Comparison of ENCODE assay signal across 1 cellular context in the genomic region with DNA sequence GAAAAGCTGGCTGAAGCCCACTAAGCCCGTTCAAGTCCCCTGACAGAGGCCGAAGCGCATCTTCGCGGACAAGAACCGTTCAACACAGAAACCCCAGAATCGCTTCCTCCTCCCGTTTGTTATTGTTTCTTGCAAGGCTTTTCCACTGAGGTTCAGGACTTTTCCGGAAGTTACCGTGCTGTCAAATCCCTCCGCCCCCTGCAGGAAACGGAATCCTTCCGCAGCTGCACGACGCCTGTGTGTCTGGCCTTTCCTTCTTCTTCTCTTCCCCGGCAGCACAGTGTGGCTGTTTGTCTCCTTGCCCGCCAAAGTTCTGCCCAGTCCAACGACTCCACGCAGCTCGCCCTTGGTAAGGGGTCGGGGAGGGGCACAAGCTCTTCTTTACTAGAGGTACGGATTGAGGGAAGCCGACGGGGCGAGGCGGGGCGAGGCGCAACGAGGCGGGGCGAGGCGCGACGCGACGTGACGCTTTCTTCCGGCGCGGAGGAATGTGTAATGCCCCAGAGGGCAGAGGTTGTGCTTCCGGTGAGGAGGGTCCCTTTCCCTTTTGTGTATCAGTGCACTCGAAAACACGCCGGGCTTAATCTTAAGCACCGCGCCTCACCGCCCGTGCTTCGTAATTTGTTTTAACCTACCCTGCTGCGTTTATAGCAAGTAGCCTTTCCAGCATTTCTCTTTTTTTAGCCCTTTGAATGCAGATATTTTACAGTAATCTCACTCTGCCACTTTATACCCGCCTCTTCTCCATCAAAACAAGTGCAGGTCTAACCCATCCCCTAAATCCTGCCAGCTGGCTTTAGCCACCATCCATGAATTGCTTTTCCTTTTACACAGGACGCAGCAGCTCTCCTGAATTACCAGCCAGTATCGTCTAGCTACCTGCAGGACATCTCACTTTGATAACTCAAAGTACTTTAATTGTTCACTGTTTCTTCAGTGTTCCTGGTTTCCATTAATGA.
TF ChIP-seq lines count a peak whose summit lies in the region.

Gene KDM5A, minus strand, starts transcription at position 183 of the 959 bp plus-strand sequence. CDS start 229 bp downstream, outside the sequence.

TF ChIP-seq in K562, 482 proteins besides CTCF, POLR2A, EP300 and RAD21 (continued from another document and continues in another):
- TF ChIP-seq, protein P1, sequence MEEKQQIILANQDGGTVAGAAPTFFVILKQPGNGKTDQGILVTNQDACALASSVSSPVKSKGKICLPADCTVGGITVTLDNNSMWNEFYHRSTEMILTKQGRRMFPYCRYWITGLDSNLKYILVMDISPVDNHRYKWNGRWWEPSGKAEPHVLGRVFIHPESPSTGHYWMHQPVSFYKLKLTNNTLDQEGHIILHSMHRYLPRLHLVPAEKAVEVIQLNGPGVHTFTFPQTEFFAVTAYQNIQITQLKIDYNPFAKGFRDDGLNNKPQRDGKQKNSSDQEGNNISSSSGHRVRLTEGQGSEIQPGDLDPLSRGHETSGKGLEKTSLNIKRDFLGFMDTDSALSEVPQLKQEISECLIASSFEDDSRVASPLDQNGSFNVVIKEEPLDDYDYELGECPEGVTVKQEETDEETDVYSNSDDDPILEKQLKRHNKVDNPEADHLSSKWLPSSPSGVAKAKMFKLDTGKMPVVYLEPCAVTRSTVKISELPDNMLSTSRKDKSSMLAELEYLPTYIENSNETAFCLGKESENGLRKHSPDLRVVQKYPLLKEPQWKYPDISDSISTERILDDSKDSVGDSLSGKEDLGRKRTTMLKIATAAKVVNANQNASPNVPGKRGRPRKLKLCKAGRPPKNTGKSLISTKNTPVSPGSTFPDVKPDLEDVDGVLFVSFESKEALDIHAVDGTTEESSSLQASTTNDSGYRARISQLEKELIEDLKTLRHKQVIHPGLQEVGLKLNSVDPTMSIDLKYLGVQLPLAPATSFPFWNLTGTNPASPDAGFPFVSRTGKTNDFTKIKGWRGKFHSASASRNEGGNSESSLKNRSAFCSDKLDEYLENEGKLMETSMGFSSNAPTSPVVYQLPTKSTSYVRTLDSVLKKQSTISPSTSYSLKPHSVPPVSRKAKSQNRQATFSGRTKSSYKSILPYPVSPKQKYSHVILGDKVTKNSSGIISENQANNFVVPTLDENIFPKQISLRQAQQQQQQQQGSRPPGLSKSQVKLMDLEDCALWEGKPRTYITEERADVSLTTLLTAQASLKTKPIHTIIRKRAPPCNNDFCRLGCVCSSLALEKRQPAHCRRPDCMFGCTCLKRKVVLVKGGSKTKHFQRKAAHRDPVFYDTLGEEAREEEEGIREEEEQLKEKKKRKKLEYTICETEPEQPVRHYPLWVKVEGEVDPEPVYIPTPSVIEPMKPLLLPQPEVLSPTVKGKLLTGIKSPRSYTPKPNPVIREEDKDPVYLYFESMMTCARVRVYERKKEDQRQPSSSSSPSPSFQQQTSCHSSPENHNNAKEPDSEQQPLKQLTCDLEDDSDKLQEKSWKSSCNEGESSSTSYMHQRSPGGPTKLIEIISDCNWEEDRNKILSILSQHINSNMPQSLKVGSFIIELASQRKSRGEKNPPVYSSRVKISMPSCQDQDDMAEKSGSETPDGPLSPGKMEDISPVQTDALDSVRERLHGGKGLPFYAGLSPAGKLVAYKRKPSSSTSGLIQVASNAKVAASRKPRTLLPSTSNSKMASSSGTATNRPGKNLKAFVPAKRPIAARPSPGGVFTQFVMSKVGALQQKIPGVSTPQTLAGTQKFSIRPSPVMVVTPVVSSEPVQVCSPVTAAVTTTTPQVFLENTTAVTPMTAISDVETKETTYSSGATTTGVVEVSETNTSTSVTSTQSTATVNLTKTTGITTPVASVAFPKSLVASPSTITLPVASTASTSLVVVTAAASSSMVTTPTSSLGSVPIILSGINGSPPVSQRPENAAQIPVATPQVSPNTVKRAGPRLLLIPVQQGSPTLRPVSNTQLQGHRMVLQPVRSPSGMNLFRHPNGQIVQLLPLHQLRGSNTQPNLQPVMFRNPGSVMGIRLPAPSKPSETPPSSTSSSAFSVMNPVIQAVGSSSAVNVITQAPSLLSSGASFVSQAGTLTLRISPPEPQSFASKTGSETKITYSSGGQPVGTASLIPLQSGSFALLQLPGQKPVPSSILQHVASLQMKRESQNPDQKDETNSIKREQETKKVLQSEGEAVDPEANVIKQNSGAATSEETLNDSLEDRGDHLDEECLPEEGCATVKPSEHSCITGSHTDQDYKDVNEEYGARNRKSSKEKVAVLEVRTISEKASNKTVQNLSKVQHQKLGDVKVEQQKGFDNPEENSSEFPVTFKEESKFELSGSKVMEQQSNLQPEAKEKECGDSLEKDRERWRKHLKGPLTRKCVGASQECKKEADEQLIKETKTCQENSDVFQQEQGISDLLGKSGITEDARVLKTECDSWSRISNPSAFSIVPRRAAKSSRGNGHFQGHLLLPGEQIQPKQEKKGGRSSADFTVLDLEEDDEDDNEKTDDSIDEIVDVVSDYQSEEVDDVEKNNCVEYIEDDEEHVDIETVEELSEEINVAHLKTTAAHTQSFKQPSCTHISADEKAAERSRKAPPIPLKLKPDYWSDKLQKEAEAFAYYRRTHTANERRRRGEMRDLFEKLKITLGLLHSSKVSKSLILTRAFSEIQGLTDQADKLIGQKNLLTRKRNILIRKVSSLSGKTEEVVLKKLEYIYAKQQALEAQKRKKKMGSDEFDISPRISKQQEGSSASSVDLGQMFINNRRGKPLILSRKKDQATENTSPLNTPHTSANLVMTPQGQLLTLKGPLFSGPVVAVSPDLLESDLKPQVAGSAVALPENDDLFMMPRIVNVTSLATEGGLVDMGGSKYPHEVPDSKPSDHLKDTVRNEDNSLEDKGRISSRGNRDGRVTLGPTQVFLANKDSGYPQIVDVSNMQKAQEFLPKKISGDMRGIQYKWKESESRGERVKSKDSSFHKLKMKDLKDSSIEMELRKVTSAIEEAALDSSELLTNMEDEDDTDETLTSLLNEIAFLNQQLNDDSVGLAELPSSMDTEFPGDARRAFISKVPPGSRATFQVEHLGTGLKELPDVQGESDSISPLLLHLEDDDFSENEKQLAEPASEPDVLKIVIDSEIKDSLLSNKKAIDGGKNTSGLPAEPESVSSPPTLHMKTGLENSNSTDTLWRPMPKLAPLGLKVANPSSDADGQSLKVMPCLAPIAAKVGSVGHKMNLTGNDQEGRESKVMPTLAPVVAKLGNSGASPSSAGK (IDR thresholded peaks at IDR 0.05): peak; percentile 68
- TF ChIP-seq ZNF175 (CRISPR knock-in tag; IDR thresholded peaks at IDR 0.05; ENCODE audit: low read depth) (no peak; the same call in none of the 2 replicates), GABPA (tag; conservative IDR thresholded peaks at IDR 0.05; ENCODE audit: low read depth) (peak; percentile 97), ZEB2 (IDR thresholded peaks at IDR 0.05) (no peak), ZNF695 (CRISPR knock-in tag; IDR thresholded peaks at IDR 0.05) (no peak), PKNOX1 (IDR thresholded peaks at IDR 0.05) (no peak), SAP30 (IDR thresholded peaks at IDR 0.05; ENCODE audit: borderline replicate concordance, insufficient read depth, low read depth, low read length, poor library complexity, severe bottlenecking) (peak; percentile 4), ETV1 (tag; conservative IDR thresholded peaks at IDR 0.05; ENCODE audit: low read depth) (peak; percentile 99), ZSCAN32 (CRISPR knock-in tag; IDR thresholded peaks at IDR 0.05) (no peak), NR2F6 (CRISPR knock-in tag; IDR thresholded peaks at IDR 0.05) (no peak), JUN (IDR thresholded peaks at IDR 0.05; ENCODE audit: borderline replicate concordance, low read depth, low read length) (0 out of 2 replicates have a peak, but pooled peaks have one; percentile 6), JUN (CRISPR knock-in tag; IDR thresholded peaks at IDR 0.05; ENCODE audit: borderline replicate concordance) (no peak), MEF2A (IDR thresholded peaks at IDR 0.05; ENCODE audit: control insufficient read depth, low read depth, low read length) (no peak), SMARCA4 (IDR thresholded peaks at IDR 0.05) (no peak), NFRKB (IDR thresholded peaks at IDR 0.05; ENCODE audit: low read depth) (peak; percentile 56; the same call in 1 of the 2 replicates), MLLT1 (IDR thresholded peaks at IDR 0.05) (peak in 1 of 2 experiments; percentile 43; a peak in 1 of 4 replicates), CUX1 (CRISPR knock-in tag; IDR thresholded peaks at IDR 0.05) (no peak), NCOA6 (IDR thresholded peaks at IDR 0.05) (peak; percentile 55; the same call in 1 of the 2 replicates), HIVEP1 (CRISPR knock-in tag; IDR thresholded peaks at IDR 0.05) (no peak)
- TF ChIP-seq, protein P2, sequence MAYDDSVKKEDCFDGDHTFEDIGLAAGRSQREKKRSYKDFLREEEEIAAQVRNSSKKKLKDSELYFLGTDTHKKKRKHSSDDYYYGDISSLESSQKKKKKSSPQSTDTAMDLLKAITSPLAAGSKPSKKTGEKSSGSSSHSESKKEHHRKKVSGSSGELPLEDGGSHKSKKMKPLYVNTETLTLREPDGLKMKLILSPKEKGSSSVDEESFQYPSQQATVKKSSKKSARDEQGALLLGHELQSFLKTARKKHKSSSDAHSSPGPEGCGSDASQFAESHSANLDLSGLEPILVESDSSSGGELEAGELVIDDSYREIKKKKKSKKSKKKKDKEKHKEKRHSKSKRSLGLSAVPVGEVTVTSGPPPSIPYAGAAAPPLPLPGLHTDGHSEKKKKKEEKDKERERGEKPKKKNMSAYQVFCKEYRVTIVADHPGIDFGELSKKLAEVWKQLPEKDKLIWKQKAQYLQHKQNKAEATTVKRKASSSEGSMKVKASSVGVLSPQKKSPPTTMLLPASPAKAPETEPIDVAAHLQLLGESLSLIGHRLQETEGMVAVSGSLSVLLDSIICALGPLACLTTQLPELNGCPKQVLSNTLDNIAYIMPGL (CRISPR knock-in tag; IDR thresholded peaks at IDR 0.05): no peak; the same call in 1 of the 2 replicates
